In the genomic region with DNA sequence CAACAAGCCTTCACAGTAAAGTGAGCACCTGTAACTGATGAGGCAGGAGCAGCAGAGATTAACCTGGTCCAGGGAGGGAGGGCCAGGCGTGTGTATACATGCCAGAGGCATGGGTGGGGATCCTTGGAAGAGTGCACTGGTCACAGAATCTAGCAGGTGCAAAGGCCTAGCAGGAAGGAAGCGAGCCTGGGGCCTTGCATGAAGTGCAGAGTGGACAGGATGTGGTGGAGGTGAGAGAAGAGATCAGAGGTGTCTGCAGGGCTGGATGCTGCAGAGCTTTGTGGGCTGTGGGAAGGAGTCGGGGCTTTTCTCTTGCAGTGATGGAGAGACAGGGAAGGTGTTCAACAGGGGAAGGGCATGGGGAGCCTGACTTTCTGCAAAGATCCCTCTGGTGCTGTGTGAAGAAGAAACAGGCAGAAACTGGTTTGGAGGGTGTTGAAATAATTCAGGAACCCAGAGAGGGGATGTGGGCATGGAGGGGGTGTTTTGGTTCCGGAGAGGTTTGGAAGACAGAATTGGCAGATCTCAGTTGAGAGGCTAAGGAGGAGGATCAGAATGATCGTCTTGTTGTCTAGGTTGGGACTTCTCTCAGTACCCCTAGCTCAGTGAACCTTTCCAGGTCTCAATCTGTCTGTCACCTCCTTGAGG, we compare ENCODE assay signal across 8 cellular contexts. TPM values are rescaled to one million over a fixed set of nuclear protein-coding genes. Genes with fewer than 3 reads are reported as not detected.
DNase-seq lines count a peak whose midpoint lies in the region; ATAC-seq and TF ChIP-seq lines count a peak whose summit lies in the region.

No MANE protein-coding gene starts in this region.

- TF ChIP-seq CTCF in MCF 10A (IDR thresholded peaks at IDR 0.05; ENCODE audit: unreplicated experiment), result no peak

- intact Hi-C loops in left colon (cut with DNase I, micrococcal nuclease) (no loop called here), MCF 10A (cut with micrococcal nuclease) (loop anchor here (5.0 kb wide), 1 partner anchor 80 kb away; a partner anchor contains a TSS)

- POLR2A ChIA-PET in MCF 10A (lab: Yijun Ruan, JAX), result interaction anchor here (0.6 to 1.0 kb wide), 4 partner anchors 10 to 1407 kb away, joined by 3 to 5 read pairs (median 3); no protein-coding TSS in a partner anchor

- CTCF ChIA-PET in MCF 10A (lab: Yijun Ruan, JAX), result interaction anchor here (0.7 to 1.0 kb wide), 3 partner anchors 54 to 1230 kb away, joined by 3 read pairs; a partner anchor contains a TSS

- no TSS peak for BruUV-seq in MCF 10A (replicated peaks; lab: Mats Ljungman, UMichigan)

- no peaks in the 10 kb centered on the region for H3K9me3 Mint-ChIP-seq in MCF 10A (ENCODE audit: unreplicated experiment)

- no peak overlapping the region for H3K4me3 Mint-ChIP-seq in MCF 10A (ENCODE audit: unreplicated experiment)

- H3K36me3 Mint-ChIP-seq in MCF 10A (ENCODE audit: insufficient read depth, unreplicated experiment), result no peaks in the 10 kb centered on the region

- H3K27ac Mint-ChIP-seq in MCF 10A (ENCODE audit: low read depth, unreplicated experiment), result no peak overlapping the region

- peaks cover 6% of the 10 kb centered on the region for H3K4me1 Mint-ChIP-seq in MCF 10A (ENCODE audit: insufficient read depth, unreplicated experiment)

- peaks cover 13% of the 10 kb centered on the region for H3K27me3 Mint-ChIP-seq in MCF 10A (ENCODE audit: insufficient read depth, unreplicated experiment)

- DNase-seq in T-helper 1 cell (peak in 4 of 5 donors; percentile 14 to 83 (median 22)), left colon (peak; percentile 42 to 52), hypothalamus (lab: John Stamatoyannopoulos, UW) (no peak), MCF 10A (ENCODE audit: unreplicated experiment) (no peak), OCI-M1 (lab: John Stamatoyannopoulos, UW) (no peak), NAMALWA (ENCODE audit: low spot score) (no peak)

- ATAC-seq in GM18520 (IDR thresholded peaks at IDR 0.05; ENCODE audit: unreplicated experiment), result peak; percentile 58
- ATAC-seq in HG02763 (IDR thresholded peaks at IDR 0.05; ENCODE audit: unreplicated experiment), result peak; percentile 50
- ATAC-seq in left colon, result peak; percentile 31

RNA-seq across cellular contexts. Expression of a gene that starts 2.6 kb away (rescaled TPM):
- total RNA-seq in left colon (10 to 100 TPM; 15.5 to 15.7 TPM), MCF 10A (2022) (6.1 and 7.0 TPM in 2 replicates)

RNA-seq across cellular contexts. Expression of a gene that starts 25.3 kb away (rescaled TPM):
- under 1 TPM in 1 of 2 donors, not detected in 1; 0.36 TPM for total RNA-seq in left colon
- not detected in 2 replicates for total RNA-seq in MCF 10A (2022)

RNA-seq across cellular contexts. Expression of a gene that starts 29.3 kb away (rescaled TPM):
- total RNA-seq in left colon, result not detected
- not detected in 2 replicates for total RNA-seq in MCF 10A (2022)

Comparison
In these comparisons a context has a peak if more than half of its experiments do, and no peak if none do; other contexts are left out.
1. DNase-seq: peak in T-helper 1 cell (4 of 5) and left colon (2 of 2); none in hypothalamus (0 of 51), MCF 10A (single experiment), OCI-M1 (single experiment) and NAMALWA (single experiment).
2. Peak in every context shown above with its lines, with median percentiles within 50 percentile points of each other: ATAC-seq.